ENCODE assay signal across 16 cellular contexts in genomic region chr10:42979730-42980467, GRCh38.
DNase-seq lines count a peak whose midpoint lies in the region; ATAC-seq and TF ChIP-seq lines count a peak whose summit lies in the region.
"Had no signal": no experiment of that assay in that cellular context is flagged by ENCODE, and none has a peak within 500 bp of the region (broad histone marks: within the 10 kb centered on the region; RNA-seq: fewer than 3 reads in every experiment).

No MANE protein-coding gene starts in this region.

- no peak overlapping the region for H3K27ac Mint-ChIP-seq in osteocyte (ENCODE audit: unreplicated experiment)
- H3K27ac Mint-ChIP-seq in activated CD8-positive, alpha-beta T cell treated with anti-CD3 and anti-CD28 coated beads, Interleukin-2, amount 10 ng/mL, durations not matched to agents 7 days and 5 days, result no peak overlapping the region
- H3K27ac Mint-ChIP-seq: activated T-cell treated with anti-CD3 and anti-CD28 coated beads, Interleukin-2, amount 50 U/mL, for 72 hours; CD4-positive, CD25-positive, alpha-beta regulatory T cell; T-cell had no signal

- H3K4me1 Mint-ChIP-seq in osteocyte (ENCODE audit: unreplicated experiment), result no peaks in the 10 kb centered on the region
- H3K4me1 Mint-ChIP-seq in activated CD8-positive, alpha-beta T cell treated with anti-CD3 and anti-CD28 coated beads, Interleukin-2, amount 10 ng/mL, durations not matched to agents 7 days and 5 days (ENCODE audit: low read depth), result peaks cover 5% of the 10 kb centered on the region
- H3K4me1 Mint-ChIP-seq: CD4-positive, CD25-positive, alpha-beta regulatory T cell; T-cell had no signal

- POLR2A ChIA-PET in activated CD8-positive, alpha-beta T cell treated with anti-CD3 and anti-CD28 coated beads, Interleukin-2, amount 10 ng/mL, durations not matched to agents 7 days and 5 days (lab: Charles Lee), result no interaction called here

- no peaks in the 10 kb centered on the region for H3K36me3 Mint-ChIP-seq in osteocyte (ENCODE audit: unreplicated experiment)
- no peaks in the 10 kb centered on the region for H3K36me3 Mint-ChIP-seq in activated CD8-positive, alpha-beta T cell treated with anti-CD3 and anti-CD28 coated beads, Interleukin-2, amount 10 ng/mL, durations not matched to agents 7 days and 5 days (ENCODE audit: low read depth)
- H3K36me3 Mint-ChIP-seq: CD4-positive, CD25-positive, alpha-beta regulatory T cell; T-cell had no signal

- H3K27me3 Mint-ChIP-seq in osteocyte (ENCODE audit: unreplicated experiment), result no peaks in the 10 kb centered on the region
- no peaks in the 10 kb centered on the region for H3K27me3 Mint-ChIP-seq in activated CD8-positive, alpha-beta T cell treated with anti-CD3 and anti-CD28 coated beads, Interleukin-2, amount 10 ng/mL, durations not matched to agents 7 days and 5 days (ENCODE audit: low read depth)
- H3K27me3 Mint-ChIP-seq: CD4-positive, CD25-positive, alpha-beta regulatory T cell had no signal

- no peaks in the 10 kb centered on the region for H3K9me3 Mint-ChIP-seq in osteocyte (ENCODE audit: unreplicated experiment)
- H3K9me3 Mint-ChIP-seq in activated CD8-positive, alpha-beta T cell treated with anti-CD3 and anti-CD28 coated beads, Interleukin-2, amount 10 ng/mL, durations not matched to agents 7 days and 5 days (ENCODE audit: insufficient read depth), result no peaks in the 10 kb centered on the region
- H3K9me3 Mint-ChIP-seq: activated T-cell treated with anti-CD3 and anti-CD28 coated beads, Interleukin-2, amount 50 U/mL, for 72 hours; CD4-positive, CD25-positive, alpha-beta regulatory T cell; T-cell had no signal

- H3K4me3 Mint-ChIP-seq in osteocyte (ENCODE audit: unreplicated experiment), result no peak overlapping the region
- H3K4me3 Mint-ChIP-seq in activated CD8-positive, alpha-beta T cell treated with anti-CD3 and anti-CD28 coated beads, Interleukin-2, amount 10 ng/mL, durations not matched to agents 7 days and 5 days, result no peak overlapping the region
- H3K4me3 Mint-ChIP-seq: activated T-cell treated with anti-CD3 and anti-CD28 coated beads, Interleukin-2, amount 50 U/mL, for 72 hours; CD4-positive, CD25-positive, alpha-beta regulatory T cell; T-cell had no signal

- DNase-seq in activated CD4-positive, alpha-beta T cell treated with anti-CD3 and anti-CD28 coated beads for 1 hour, result peak; percentile 5
- no peak for DNase-seq in activated CD4-positive, alpha-beta T cell treated with anti-CD3 and anti-CD28 coated beads for 4 hours
- peak; percentile 75 for DNase-seq in NCI-H146 (lab: John Stamatoyannopoulos, UW)
- peak; percentile 30 for DNase-seq in ecto neural progenitor cell (ENCODE audit: low spot score)
- peak; percentile 72 for DNase-seq in osteocyte (ENCODE audit: extremely low spot score, unreplicated experiment)
- DNase-seq in H4 (ENCODE audit: low spot score), result no peak
- DNase-seq in activated CD8-positive, alpha-beta T cell treated with anti-CD3 and anti-CD28 coated beads, Interleukin-2, amount 10 ng/mL, durations not matched to agents 7 days and 5 days, result no peak
- DNase-seq: activated T-cell treated with anti-CD3 and anti-CD28 coated beads, Interleukin-2, amount 50 U/mL, for 72 hours; anterior cingulate cortex; EL; stimulated activated CD4-positive, alpha-beta T cell treated with anti-CD3 and anti-CD28 coated beads, Interleukin-12 subunit alpha, Interleukin-12 subunit beta, amount 100 ng/mL, for 4 hours had no signal

- no peak for ATAC-seq in activated CD8-positive, alpha-beta T cell treated with anti-CD3 and anti-CD28 coated beads, Interleukin-2, amount 10 ng/mL, durations not matched to agents 7 days and 5 days
- no peak for ATAC-seq in HG02885 (IDR thresholded peaks at IDR 0.05; ENCODE audit: poor library complexity, unreplicated experiment)
- ATAC-seq: A549; activated CD4-positive, CD25-positive, alpha-beta regulatory T cell treated with anti-CD3 and anti-CD28 coated beads, Interleukin-2, amount 50 U/mL, for 24 hours; activated T-cell treated with anti-CD3 and anti-CD28 coated beads, Interleukin-2, amount 50 U/mL, for 72 hours; T-cell had no signal

- CTCF ChIA-PET in activated CD8-positive, alpha-beta T cell treated with anti-CD3 and anti-CD28 coated beads, Interleukin-2, amount 10 ng/mL, durations not matched to agents 7 days and 5 days (lab: Charles Lee), result no interaction called here

- no peak for TF ChIP-seq CTCF in osteocyte (IDR thresholded peaks at IDR 0.05)

Comparison
In these comparisons a context has a peak if more than half of its experiments do, and no peak if none do; other contexts are left out.
1. DNase-seq: peak in activated CD4-positive, alpha-beta T cell treated with anti-CD3 and anti-CD28 coated beads for 1 hour (single experiment), NCI-H146 (single experiment), ecto neural progenitor cell (single experiment) and osteocyte (single experiment); none in activated CD4-positive, alpha-beta T cell treated with anti-CD3 and anti-CD28 coated beads for 4 hours (0 of 2), H4 (single experiment) and activated CD8-positive, alpha-beta T cell treated with anti-CD3 and anti-CD28 coated beads, Interleukin-2, amount 10 ng/mL, durations not matched to agents 7 days and 5 days (single experiment).